Comparison of ENCODE assay signal across 1 cellular context in the genomic region with DNA sequence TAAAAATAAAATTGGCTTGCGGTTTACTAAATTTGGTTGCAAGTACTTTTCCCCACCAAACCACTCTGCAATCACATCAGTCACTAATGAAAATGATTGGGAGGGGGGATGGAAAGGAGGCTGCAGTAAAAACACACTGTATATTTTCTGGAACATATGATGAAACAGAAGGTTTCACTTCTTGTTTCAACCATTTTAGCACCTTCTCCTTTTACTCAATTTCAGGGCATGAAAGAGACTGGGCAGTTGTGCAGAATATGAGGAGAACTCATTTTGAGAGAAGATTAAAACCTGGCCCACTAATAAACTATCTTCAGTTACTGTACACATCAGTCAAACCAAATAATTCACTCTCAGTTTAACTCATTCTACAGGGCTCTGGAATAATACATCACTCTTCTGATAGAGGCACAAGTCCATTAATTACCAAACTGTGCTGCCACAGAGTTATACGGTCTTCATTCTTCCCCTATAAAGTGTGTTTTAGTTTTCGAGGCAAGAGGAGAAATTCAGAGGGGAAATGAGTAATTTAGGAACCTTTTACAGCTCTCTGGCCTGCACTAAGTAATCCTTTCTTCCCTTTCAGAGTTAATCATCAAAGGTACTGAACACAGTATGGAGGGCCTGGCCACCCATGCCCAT.
TF ChIP-seq lines count a peak whose summit lies in the region.

No MANE protein-coding gene starts in this region.

TF ChIP-seq in SK-N-SH treated with all-trans-retinoic acid at 6 μM for 48 hours, 23 proteins besides CTCF, POLR2A, EP300 and RAD21 (continued from another document):
- TF ChIP-seq, protein P1, sequence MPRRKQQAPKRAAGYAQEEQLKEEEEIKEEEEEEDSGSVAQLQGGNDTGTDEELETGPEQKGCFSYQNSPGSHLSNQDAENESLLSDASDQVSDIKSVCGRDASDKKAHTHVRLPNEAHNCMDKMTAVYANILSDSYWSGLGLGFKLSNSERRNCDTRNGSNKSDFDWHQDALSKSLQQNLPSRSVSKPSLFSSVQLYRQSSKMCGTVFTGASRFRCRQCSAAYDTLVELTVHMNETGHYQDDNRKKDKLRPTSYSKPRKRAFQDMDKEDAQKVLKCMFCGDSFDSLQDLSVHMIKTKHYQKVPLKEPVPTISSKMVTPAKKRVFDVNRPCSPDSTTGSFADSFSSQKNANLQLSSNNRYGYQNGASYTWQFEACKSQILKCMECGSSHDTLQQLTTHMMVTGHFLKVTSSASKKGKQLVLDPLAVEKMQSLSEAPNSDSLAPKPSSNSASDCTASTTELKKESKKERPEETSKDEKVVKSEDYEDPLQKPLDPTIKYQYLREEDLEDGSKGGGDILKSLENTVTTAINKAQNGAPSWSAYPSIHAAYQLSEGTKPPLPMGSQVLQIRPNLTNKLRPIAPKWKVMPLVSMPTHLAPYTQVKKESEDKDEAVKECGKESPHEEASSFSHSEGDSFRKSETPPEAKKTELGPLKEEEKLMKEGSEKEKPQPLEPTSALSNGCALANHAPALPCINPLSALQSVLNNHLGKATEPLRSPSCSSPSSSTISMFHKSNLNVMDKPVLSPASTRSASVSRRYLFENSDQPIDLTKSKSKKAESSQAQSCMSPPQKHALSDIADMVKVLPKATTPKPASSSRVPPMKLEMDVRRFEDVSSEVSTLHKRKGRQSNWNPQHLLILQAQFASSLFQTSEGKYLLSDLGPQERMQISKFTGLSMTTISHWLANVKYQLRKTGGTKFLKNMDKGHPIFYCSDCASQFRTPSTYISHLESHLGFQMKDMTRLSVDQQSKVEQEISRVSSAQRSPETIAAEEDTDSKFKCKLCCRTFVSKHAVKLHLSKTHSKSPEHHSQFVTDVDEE (CRISPR knock-in tag; IDR thresholded peaks at IDR 0.05): no peak
